ENCODE assay signal across 27 cellular contexts in genomic region chr14:45491914-45492313, GRCh38.
"Had no signal": no experiment of that assay in that cellular context is flagged by ENCODE, and none has a peak within 500 bp of the region (broad histone marks: within the 10 kb centered on the region; RNA-seq: fewer than 3 reads in every experiment).

No MANE protein-coding gene starts in this region.

- H3K27ac ChIP-seq: breast epithelium, cardiac muscle cell, colonic mucosa, VCaP had no signal

- ATAC-seq: activated naive CD4-positive, alpha-beta T cell treated with anti-CD3 and anti-CD28 coated beads, Interleukin-2, amount 50 U/mL, for 72 hours; activated T-cell treated with anti-CD3 and anti-CD28 coated beads, Interleukin-2, amount 50 U/mL, for 72 hours; esophagus mucosa; WTC11 had no signal

- H3K4me3 Mint-ChIP-seq: activated CD4-positive, alpha-beta memory T cell treated with anti-CD3 and anti-CD28 coated beads, Interleukin-2, amount 10 ng/mL, durations not matched to agents 7 days and 5 days; activated CD4-positive, alpha-beta T cell treated with anti-CD3 and anti-CD28 coated beads, Interleukin-2, amount 10 ng/mL, durations not matched to agents 7 days and 5 days; activated naive CD4-positive, alpha-beta T cell treated with anti-CD3 and anti-CD28 coated beads, Interleukin-2, amount 10 ng/mL, durations not matched to agents 7 days and 5 days; activated naive CD8-positive, alpha-beta T cell treated with anti-CD3 and anti-CD28 coated beads, Interleukin-2, amount 10 ng/mL, durations not matched to agents 7 days and 5 days; activated T-cell treated with anti-CD3 and anti-CD28 coated beads, Interleukin-2, amount 50 U/mL, for 24 hours; activated T-cell treated with anti-CD3 and anti-CD28 coated beads, Interleukin-2, amount 50 U/mL, for 72 hours; brain; endodermal cell; WTC11 had no signal

- H3K27ac Mint-ChIP-seq: activated CD4-positive, alpha-beta memory T cell treated with anti-CD3 and anti-CD28 coated beads, Interleukin-2, amount 10 ng/mL, durations not matched to agents 7 days and 5 days; activated CD4-positive, alpha-beta T cell treated with anti-CD3 and anti-CD28 coated beads, Interleukin-2, amount 10 ng/mL, durations not matched to agents 7 days and 5 days; activated naive CD4-positive, alpha-beta T cell treated with anti-CD3 and anti-CD28 coated beads, Interleukin-2, amount 10 ng/mL, durations not matched to agents 7 days and 5 days; activated naive CD4-positive, alpha-beta T cell treated with anti-CD3 and anti-CD28 coated beads, Interleukin-2, amount 50 U/mL, for 72 hours; activated naive CD8-positive, alpha-beta T cell treated with anti-CD3 and anti-CD28 coated beads, Interleukin-2, amount 10 ng/mL, durations not matched to agents 7 days and 5 days; activated T-cell treated with anti-CD3 and anti-CD28 coated beads, Interleukin-2, amount 50 U/mL, for 24 hours; activated T-cell treated with anti-CD3 and anti-CD28 coated beads, Interleukin-2, amount 50 U/mL, for 72 hours; brain; endodermal cell; WTC11 had no signal

- H3K4me3 ChIP-seq: breast epithelium, cardiac muscle cell, colonic mucosa had no signal

- H3K36me3 ChIP-seq: breast epithelium, cardiac muscle cell, colonic mucosa had no signal

- H3K27me3 ChIP-seq: breast epithelium, cardiac muscle cell, colonic mucosa had no signal

- DNase-seq: activated CD4-positive, alpha-beta memory T cell treated with anti-CD3 and anti-CD28 coated beads, Interleukin-2, amount 10 ng/mL, durations not matched to agents 7 days and 5 days; activated CD4-positive, alpha-beta T cell treated with anti-CD3 and anti-CD28 coated beads for 1 hour; activated CD4-positive, alpha-beta T cell treated with anti-CD3 and anti-CD28 coated beads for 4 hours; activated CD4-positive, alpha-beta T cell treated with anti-CD3 and anti-CD28 coated beads, Interleukin-2, amount 10 ng/mL, durations not matched to agents 7 days and 5 days; activated CD4-positive, alpha-beta T cell treated with anti-CD3 and anti-CD28 coated beads, Interleukin-2, amount 50 U/mL, for 4 hours; activated CD8-positive, alpha-beta memory T cell treated with anti-CD3 and anti-CD28 coated beads, Interleukin-2, amount 50 U/mL, for 48 hours; activated gamma-delta T cell; activated naive CD4-positive, alpha-beta T cell; activated naive CD4-positive, alpha-beta T cell treated with anti-CD3 and anti-CD28 coated beads, Interleukin-2, amount 10 ng/mL, durations not matched to agents 7 days and 5 days; activated naive CD8-positive, alpha-beta T cell treated with anti-CD3 and anti-CD28 coated beads, Interleukin-2, amount 10 ng/mL, durations not matched to agents 7 days and 5 days; activated T-cell treated with anti-CD3 and anti-CD28 coated beads for 4 hours; activated T-cell treated with anti-CD3 and anti-CD28 coated beads, Interleukin-2, amount 50 U/mL, for 24 hours; activated T-cell treated with anti-CD3 and anti-CD28 coated beads, Interleukin-2, amount 50 U/mL, for 72 hours; central memory CD4-positive, alpha-beta T cell; cerebellar nuclear complex; colonic mucosa; effector memory CD4-positive, alpha-beta T cell; endodermal cell; foreskin fibroblast; T-helper 2 cell had no signal

- H3K9me3 ChIP-seq: breast epithelium, colonic mucosa had no signal

- H3K4me1 ChIP-seq: breast epithelium, colonic mucosa had no signal

- H3K36me3 Mint-ChIP-seq: activated naive CD4-positive, alpha-beta T cell treated with anti-CD3 and anti-CD28 coated beads, Interleukin-2, amount 10 ng/mL, durations not matched to agents 7 days and 5 days; activated naive CD8-positive, alpha-beta T cell treated with anti-CD3 and anti-CD28 coated beads, Interleukin-2, amount 10 ng/mL, durations not matched to agents 7 days and 5 days; brain had no signal

- H3K4me1 Mint-ChIP-seq: activated CD4-positive, alpha-beta memory T cell treated with anti-CD3 and anti-CD28 coated beads, Interleukin-2, amount 10 ng/mL, durations not matched to agents 7 days and 5 days; activated CD4-positive, alpha-beta T cell treated with anti-CD3 and anti-CD28 coated beads, Interleukin-2, amount 10 ng/mL, durations not matched to agents 7 days and 5 days; activated naive CD4-positive, alpha-beta T cell treated with anti-CD3 and anti-CD28 coated beads, Interleukin-2, amount 10 ng/mL, durations not matched to agents 7 days and 5 days; activated naive CD8-positive, alpha-beta T cell treated with anti-CD3 and anti-CD28 coated beads, Interleukin-2, amount 10 ng/mL, durations not matched to agents 7 days and 5 days; brain; WTC11 had no signal
